23 cellular contexts compared by ENCODE assay signal in genomic region chr2:26875083-26875634, GRCh38. TPM values are rescaled to one million over a fixed set of nuclear protein-coding genes. Genes with fewer than 3 reads are reported as not detected.
DNase-seq lines count a peak whose midpoint lies in the region; ATAC-seq, FAIRE-seq and TF ChIP-seq lines count a peak whose summit lies in the region.
"Had no signal": no experiment of that assay in that cellular context is flagged by ENCODE, and none has a peak within 500 bp of the region (broad histone marks: within the 10 kb centered on the region; RNA-seq: fewer than 3 reads in every experiment).

No MANE protein-coding gene starts in this region.

- H3K9me3 ChIP-seq in A549 (no peaks in the 10 kb centered on the region), esophagus muscularis mucosa (no peaks in the 10 kb centered on the region), upper lobe of right lung (no peaks in the 10 kb centered on the region)
- H3K9me3 ChIP-seq in CD8-positive, alpha-beta memory T cell (ENCODE audit: low read length) = no peaks in the 10 kb centered on the region
- H3K9me3 ChIP-seq: BLaER1 had no signal

- H3K27ac ChIP-seq in A549 (no peak overlapping the region), esophagus muscularis mucosa (replicated peaks in 1 of 4) (no peak overlapping the region), upper lobe of right lung (no peak overlapping the region)
- no peak overlapping the region for H3K27ac ChIP-seq in CD8-positive, alpha-beta memory T cell (ENCODE audit: low read depth, low read length)
- H3K27ac ChIP-seq: 22Rv1, BLaER1 had no signal

- peaks cover 0 to 24% (median 2%) of the 10 kb centered on the region in 4 donors for H3K27me3 ChIP-seq in esophagus muscularis mucosa
- no peaks in the 10 kb centered on the region for H3K27me3 ChIP-seq in upper lobe of right lung
- no peaks in the 10 kb centered on the region for H3K27me3 ChIP-seq in CD8-positive, alpha-beta memory T cell (ENCODE audit: insufficient read depth, low read length, poor library complexity, severe bottlenecking)
- H3K27me3 ChIP-seq: BLaER1 had no signal

- no peak for TF ChIP-seq CTCF in A549 (IDR thresholded peaks at IDR 0.05)
- TF ChIP-seq CTCF in esophagus muscularis mucosa (IDR thresholded peaks at IDR 0.05) = no peak
- no peak for TF ChIP-seq CTCF in osteocyte (IDR thresholded peaks at IDR 0.05)
- no peak for TF ChIP-seq CTCF in upper lobe of right lung (IDR thresholded peaks at IDR 0.05)

- H3K4me2 ChIP-seq in A549 = no peak overlapping the region
- H3K4me2 ChIP-seq: BLaER1, GM23338 had no signal

- no peak overlapping the region for H3K4me3 Mint-ChIP-seq in osteocyte (ENCODE audit: unreplicated experiment)
- no peak overlapping the region for H3K4me3 Mint-ChIP-seq in CD8-positive, alpha-beta memory T cell
- H3K4me3 Mint-ChIP-seq: CD14-positive monocyte; CD8-positive, alpha-beta T cell; GM23338; HFFc6 had no signal

- peaks cover 44% of the 10 kb centered on the region for H3K27me3 Mint-ChIP-seq in osteocyte (ENCODE audit: unreplicated experiment)
- H3K27me3 Mint-ChIP-seq in CD8-positive, alpha-beta memory T cell = peaks cover 13 to 34% of the 10 kb centered on the region in 2 donors

- DNase-seq in A549 (ENCODE audit: low read depth in 1 of 2, low spot score in 1 of 2) (no peak), esophagus muscularis mucosa (ENCODE audit: extremely low spot score) (peak; percentile 91), osteocyte (ENCODE audit: extremely low spot score, unreplicated experiment) (peak; percentile 67), upper lobe of right lung (no peak), Kasumi-1 (lab: John Stamatoyannopoulos, UW) (no peak), HUDEP-2 (lab: John Stamatoyannopoulos, UW; ENCODE audit: unreplicated experiment in 76 of 76) (no peak)
- DNase-seq in CD8-positive, alpha-beta memory T cell = no peak
- DNase-seq: CD8-positive, alpha-beta T cell; COR-L47; DMS 273 treated with DMSO at 0.1 percent for 48 hours; DMS53; DND-41; EL; HCEC 1CT; HFFc6 had no signal

- H3K36me3 Mint-ChIP-seq in osteocyte (ENCODE audit: unreplicated experiment) = no peaks in the 10 kb centered on the region
- peaks cover 0 to under 1% (median 0%) of the 10 kb centered on the region in 3 donors for H3K36me3 Mint-ChIP-seq in CD8-positive, alpha-beta memory T cell
- H3K36me3 Mint-ChIP-seq: CD14-positive monocyte; CD8-positive, alpha-beta T cell had no signal

- no peak for TF ChIP-seq EP300 in A549 (IDR thresholded peaks at IDR 0.05)
- TF ChIP-seq EP300 in esophagus muscularis mucosa (IDR thresholded peaks at IDR 0.05) = no peak

- H3K9me3 Mint-ChIP-seq in osteocyte (ENCODE audit: unreplicated experiment) = no peaks in the 10 kb centered on the region
- no peaks in the 10 kb centered on the region for H3K9me3 Mint-ChIP-seq in CD8-positive, alpha-beta memory T cell
- H3K9me3 Mint-ChIP-seq: CD8-positive, alpha-beta T cell; GM23338; HFFc6 had no signal

- no peaks in the 10 kb centered on the region for H3K4me1 Mint-ChIP-seq in osteocyte (ENCODE audit: unreplicated experiment)
- H3K4me1 Mint-ChIP-seq in CD8-positive, alpha-beta memory T cell = no peaks in the 10 kb centered on the region
- H3K4me1 Mint-ChIP-seq: GM23338 had no signal

- H3K4me3 ChIP-seq in A549 = no peak overlapping the region
- H3K4me3 ChIP-seq in esophagus muscularis mucosa = no peak overlapping the region
- H3K4me3 ChIP-seq in upper lobe of right lung = no peak overlapping the region
- no peak overlapping the region for H3K4me3 ChIP-seq in CD8-positive, alpha-beta memory T cell (ENCODE audit: low read length)
- H3K4me3 ChIP-seq: BLaER1, GM12878, GM23338 had no signal

- peak; percentile 5; the same call in 1 of the 2 replicates for TF ChIP-seq POLR2A in A549 (IDR thresholded peaks at IDR 0.05; ENCODE audit: low read length)
- TF ChIP-seq POLR2A in esophagus muscularis mucosa (IDR thresholded peaks at IDR 0.05; ENCODE audit: low read depth) = no peak

- POLR2A ChIA-PET in A549 (lab: Yijun Ruan, JAX) = no interaction called here
- POLR2A ChIA-PET in CD8-positive, alpha-beta memory T cell (lab: Charles Lee) = no interaction called here

- 61% methylated on average over 4 of the region's 4 CpGs for WGBS in A549 (ENCODE audit: missing lambda C conversion rate)
- 80% methylated on average over 4 of the region's 4 CpGs for WGBS in esophagus muscularis mucosa

- TF ChIP-seq RAD21 in A549 (conservative IDR thresholded peaks at IDR 0.05 in 1 of 2, IDR thresholded peaks at IDR 0.05 in 1 of 2) = no peak

- no peak for FAIRE-seq in A549 (lab: Jason Lieb, UNC)
- FAIRE-seq: GM12878, H54 had no signal

- no peak overlapping the region for H3K27ac Mint-ChIP-seq in osteocyte (ENCODE audit: unreplicated experiment)
- H3K27ac Mint-ChIP-seq in CD8-positive, alpha-beta memory T cell = no peak overlapping the region
- H3K27ac Mint-ChIP-seq: CD8-positive, alpha-beta T cell; GM23338; HFFc6 had no signal

- H3K36me3 ChIP-seq in esophagus muscularis mucosa (no peaks in the 10 kb centered on the region), upper lobe of right lung (no peaks in the 10 kb centered on the region)
- H3K36me3 ChIP-seq in CD8-positive, alpha-beta memory T cell (ENCODE audit: insufficient read depth, low read length) = no peaks in the 10 kb centered on the region
- H3K36me3 ChIP-seq: BLaER1 had no signal

- CTCF ChIA-PET in A549 (lab: Yijun Ruan, JAX) = interaction anchor here (1.5 to 4.0 kb wide), 2 partner anchors 16 to 29 kb away, joined by 3 to 20 read pairs; no protein-coding TSS in a partner anchor
- CTCF ChIA-PET in CD8-positive, alpha-beta memory T cell (lab: Charles Lee) = no interaction called here

- 0 out of 6 replicates have a peak, but pooled peaks of 1 of the 2 experiments have one; percentile 13 for ATAC-seq in A549
- peak; percentile 52 for ATAC-seq in upper lobe of right lung
- ATAC-seq: CD8-positive, alpha-beta T cell; GM12878; GM23338 had no signal

- intact Hi-C loops in esophagus muscularis mucosa (cut with DNase I) (no loop called here), upper lobe of right lung (cut with DNase I) (no loop called here)

- no peaks in the 10 kb centered on the region for H3K4me1 ChIP-seq in A549
- H3K4me1 ChIP-seq in esophagus muscularis mucosa = no peaks in the 10 kb centered on the region
- no peaks in the 10 kb centered on the region for H3K4me1 ChIP-seq in upper lobe of right lung
- H3K4me1 ChIP-seq in CD8-positive, alpha-beta memory T cell (ENCODE audit: insufficient read depth, low read length) = no peaks in the 10 kb centered on the region
- H3K4me1 ChIP-seq: BLaER1 had no signal

TF ChIP-seq in A549, 52 proteins besides CTCF, POLR2A, EP300 and RAD21:
- TF ChIP-seq BCL3 (IDR thresholded peaks at IDR 0.05) = no peak
- TF ChIP-seq HMGXB4 (CRISPR knock-in tag; IDR thresholded peaks at IDR 0.05; ENCODE audit: borderline replicate concordance) = no peak
- no peak for TF ChIP-seq JUNB (IDR thresholded peaks at IDR 0.05)
- no peak for TF ChIP-seq EHMT2 (IDR thresholded peaks at IDR 0.05; ENCODE audit: low read depth)
- TF ChIP-seq KDM1A (IDR thresholded peaks at IDR 0.05; ENCODE audit: low read depth) = no peak
- TF ChIP-seq GATA3 (IDR thresholded peaks at IDR 0.05; ENCODE audit: borderline replicate concordance) = no peak

RNA-seq across cellular contexts. Expression of gene DPYSL5, which starts 27.2 kb away (rescaled TPM):
- polyA plus RNA-seq in A549 (2011; rRNA removed) = 2.4 and 2.5 TPM in 2 replicates
- 4.3 and 5.5 TPM in 2 replicates for polyA plus RNA-seq in A549 (2012; cell fraction: cytosol; rRNA removed)
- 4.4 and 5.3 TPM in 2 replicates for polyA plus RNA-seq in A549 (2012; cell fraction: nucleus; rRNA removed)
- polyA plus RNA-seq in A549 (2017; fragmentation: RNase III; extraction: RNeasy Plus Mini Kit Qiagen cat#74134 plus additional on column Dnase treatment) = 6.8 to 8.3 TPM (median 8.2 TPM) in 3 replicates
- polyA minus RNA-seq in A549 (2011; rRNA and poly(A)+ RNA removed) = 5.8 and 6.4 TPM in 2 replicates
- under 1 TPM; 0.13 to 0.50 (median 0.41) TPM for total RNA-seq in esophagus muscularis mucosa
- 0.11 TPM in 1 of 2 replicates, not detected in the other for total RNA-seq in osteocyte
- not detected for total RNA-seq in upper lobe of right lung
- total RNA-seq in CD8-positive, alpha-beta memory T cell = not detected
- polyA plus RNA-seq in CD8-positive, alpha-beta memory T cell = not detected
- total RNA-seq: CD8-positive, alpha-beta T cell; GM12878; HFFc6; HT-29 had no signal
- polyA plus RNA-seq: AG04450, CD14-positive monocyte, GM12878 had no signal

Comparison
In these comparisons a context has a peak if more than half of its experiments do, and no peak if none do; other contexts are left out.
1. DNase-seq: peak in esophagus muscularis mucosa (single experiment) and osteocyte (single experiment); none in A549 (0 of 2), upper lobe of right lung (single experiment), CD8-positive, alpha-beta memory T cell (0 of 5), Kasumi-1 (0 of 2) and HUDEP-2 (0 of 76).